ENCODE assay signal across 20 cellular contexts in genomic region chr12:3935078-3935477, GRCh38.
DNase-seq lines count a peak whose midpoint lies in the region; ATAC-seq and TF ChIP-seq lines count a peak whose summit lies in the region.
"Had no signal": no experiment of that assay in that cellular context is flagged by ENCODE, and none has a peak within 500 bp of the region (broad histone marks: within the 10 kb centered on the region; RNA-seq: fewer than 3 reads in every experiment).

No MANE protein-coding gene starts in this region.

- H3K27me3 Mint-ChIP-seq in activated CD4-positive, alpha-beta T cell treated with anti-CD3 and anti-CD28 coated beads, Interleukin-2, amount 10 ng/mL, durations not matched to agents 24 days and 14 days: peaks cover 2% of the 10 kb centered on the region
- H3K27me3 Mint-ChIP-seq in activated CD8-positive, alpha-beta T cell treated with anti-CD3 and anti-CD28 coated beads for 36 hours: peaks cover 2% of the 10 kb centered on the region
- H3K27me3 Mint-ChIP-seq in naive thymus-derived CD4-positive, alpha-beta T cell: peaks cover 0 to under 1% (median 0%) of the 10 kb centered on the region in 5 donors

- peak overlapping the region; percentile 65 for H3K4me3 Mint-ChIP-seq in activated CD4-positive, alpha-beta T cell treated with anti-CD3 and anti-CD28 coated beads, Interleukin-2, amount 10 ng/mL, durations not matched to agents 24 days and 14 days
- H3K4me3 Mint-ChIP-seq in activated CD8-positive, alpha-beta T cell treated with anti-CD3 and anti-CD28 coated beads for 36 hours: peak overlapping the region; percentile 42
- H3K4me3 Mint-ChIP-seq in naive thymus-derived CD4-positive, alpha-beta T cell: peak overlapping the region; percentile 34 to 83 (median 78)
- H3K4me3 Mint-ChIP-seq: stimulated activated naive B cell treated with anti-CD40 and anti-IgM and Interleukin-4, amounts not matched to agents 10 μg/mL and 1 μg/mL and 100 μg/mL, for 72 hours had no signal

- H3K27ac Mint-ChIP-seq in activated CD4-positive, alpha-beta T cell treated with anti-CD3 and anti-CD28 coated beads, Interleukin-2, amount 10 ng/mL, durations not matched to agents 24 days and 14 days: peak overlapping the region; percentile 82
- peak overlapping the region; percentile 67 for H3K27ac Mint-ChIP-seq in activated CD8-positive, alpha-beta T cell treated with anti-CD3 and anti-CD28 coated beads for 36 hours
- H3K27ac Mint-ChIP-seq in naive thymus-derived CD4-positive, alpha-beta T cell: peak overlapping the region; percentile 76 to 96 (median 87)
- H3K27ac Mint-ChIP-seq: stimulated activated naive B cell treated with anti-CD40 and anti-IgM and Interleukin-4, amounts not matched to agents 10 μg/mL and 1 μg/mL and 100 μg/mL, for 72 hours had no signal

- POLR2A ChIA-PET in activated CD8-positive, alpha-beta T cell treated with anti-CD3 and anti-CD28 coated beads for 36 hours (lab: Charles Lee): interaction anchor here (1.4 kb wide), 1 partner anchor 10 kb away, joined by 3 read pairs; no protein-coding TSS in a partner anchor
- POLR2A ChIA-PET in naive thymus-derived CD4-positive, alpha-beta T cell (lab: Charles Lee): interaction anchor here (0.6 to 2.6 kb wide), 10 partner anchors 10 to 76 kb away, joined by 3 to 18 read pairs (median 6); no protein-coding TSS in a partner anchor

- TF ChIP-seq CTCF in DND-41 (IDR thresholded peaks at IDR 0.05; ENCODE audit: borderline replicate concordance, extremely low read depth, low read length, poor library complexity, severe bottlenecking) (no peak), upper lobe of left lung (IDR thresholded peaks at IDR 0.05) (no peak)
- TF ChIP-seq CTCF in activated CD8-positive, alpha-beta T cell treated with anti-CD3 and anti-CD28 coated beads for 36 hours (IDR thresholded peaks at IDR 0.05): no peak

- H3K4me1 ChIP-seq in DND-41 (ENCODE audit: insufficient read depth, low read length): peaks cover 30% of the 10 kb centered on the region
- H3K4me1 ChIP-seq in naive thymus-derived CD4-positive, alpha-beta T cell (ENCODE audit: control insufficient read depth in 2 of 2, insufficient read depth in 2 of 2, low read length in 2 of 2): peaks cover 0 to 34% of the 10 kb centered on the region in 2 donors
- H3K4me1 ChIP-seq in upper lobe of left lung: no peaks in the 10 kb centered on the region
- H3K4me1 ChIP-seq: SJSA1 had no signal

- H3K4me2 ChIP-seq in DND-41 (ENCODE audit: insufficient read depth, low read length): peak overlapping the region; percentile 52
- H3K4me2 ChIP-seq: smooth muscle cell had no signal

- H3K9ac ChIP-seq in DND-41 (ENCODE audit: low read depth, low read length): peak overlapping the region; percentile 53

- TF ChIP-seq EP300 in upper lobe of left lung (IDR thresholded peaks at IDR 0.05): no peak

- peaks cover 45% of the 10 kb centered on the region for H3K4me1 Mint-ChIP-seq in activated CD4-positive, alpha-beta T cell treated with anti-CD3 and anti-CD28 coated beads, Interleukin-2, amount 10 ng/mL, durations not matched to agents 24 days and 14 days
- H3K4me1 Mint-ChIP-seq in activated CD8-positive, alpha-beta T cell treated with anti-CD3 and anti-CD28 coated beads for 36 hours (ENCODE audit: low read depth): peaks cover 40% of the 10 kb centered on the region
- peaks cover 27 to 88% (median 64%) of the 10 kb centered on the region in 7 donors for H3K4me1 Mint-ChIP-seq in naive thymus-derived CD4-positive, alpha-beta T cell

- H3K36me3 Mint-ChIP-seq in activated CD4-positive, alpha-beta T cell treated with anti-CD3 and anti-CD28 coated beads, Interleukin-2, amount 10 ng/mL, durations not matched to agents 24 days and 14 days (ENCODE audit: low read depth): no peaks in the 10 kb centered on the region
- H3K36me3 Mint-ChIP-seq in activated CD8-positive, alpha-beta T cell treated with anti-CD3 and anti-CD28 coated beads for 36 hours (ENCODE audit: low read depth): no peaks in the 10 kb centered on the region
- peaks cover 0 to 9% (median 0%) of the 10 kb centered on the region in 5 donors for H3K36me3 Mint-ChIP-seq in naive thymus-derived CD4-positive, alpha-beta T cell
- H3K36me3 Mint-ChIP-seq: stimulated activated naive B cell treated with anti-CD40 and anti-IgM and Interleukin-4, amounts not matched to agents 10 μg/mL and 1 μg/mL and 100 μg/mL, for 72 hours had no signal

- CTCF ChIA-PET in activated CD8-positive, alpha-beta T cell treated with anti-CD3 and anti-CD28 coated beads for 36 hours (lab: Charles Lee): interaction anchor here (1.5 to 2.8 kb wide), 3 partner anchors 21 to 342 kb away, joined by 6 to 11 read pairs (median 6); no protein-coding TSS in a partner anchor
- CTCF ChIA-PET in naive thymus-derived CD4-positive, alpha-beta T cell (lab: Charles Lee): interaction anchor here (0.7 to 3.8 kb wide), 6 partner anchors 14 to 341 kb away, joined by 3 to 26 read pairs (median 6); no protein-coding TSS in a partner anchor

- H3K4me3 ChIP-seq in DND-41 (ENCODE audit: low read depth in 1 of 2, low read length in 2 of 2): peak overlapping the region; percentile 1 to 35; a peak in 2 of 4 replicates
- H3K4me3 ChIP-seq in naive thymus-derived CD4-positive, alpha-beta T cell (ENCODE audit: low read length): no peak overlapping the region
- H3K4me3 ChIP-seq in upper lobe of left lung: no peak overlapping the region
- H3K4me3 ChIP-seq: dorsolateral prefrontal cortex, SJSA1, smooth muscle cell, thyroid gland had no signal

- H3K9me3 Mint-ChIP-seq in activated CD4-positive, alpha-beta T cell treated with anti-CD3 and anti-CD28 coated beads, Interleukin-2, amount 10 ng/mL, durations not matched to agents 24 days and 14 days: no peaks in the 10 kb centered on the region
- H3K9me3 Mint-ChIP-seq in activated CD8-positive, alpha-beta T cell treated with anti-CD3 and anti-CD28 coated beads for 36 hours: no peaks in the 10 kb centered on the region
- peaks cover 0 to 7% (median 0%) of the 10 kb centered on the region in 11 donors for H3K9me3 Mint-ChIP-seq in naive thymus-derived CD4-positive, alpha-beta T cell
- H3K9me3 Mint-ChIP-seq: stimulated activated naive B cell treated with anti-CD40 and anti-IgM and Interleukin-4, amounts not matched to agents 10 μg/mL and 1 μg/mL and 100 μg/mL, for 72 hours had no signal

- peak overlapping the region; percentile 64 for H3K27ac ChIP-seq in DND-41 (ENCODE audit: low read length)
- H3K27ac ChIP-seq in naive thymus-derived CD4-positive, alpha-beta T cell (ENCODE audit: low read depth, low read length): no peak overlapping the region
- no peak overlapping the region for H3K27ac ChIP-seq in upper lobe of left lung
- H3K27ac ChIP-seq: dorsolateral prefrontal cortex, SJSA1, thyroid gland, VCaP had no signal

- ATAC-seq in DND-41 (ENCODE audit: insufficient read depth, low read depth): no peak
- ATAC-seq in activated CD8-positive, alpha-beta T cell treated with anti-CD3 and anti-CD28 coated beads for 36 hours: no peak
- ATAC-seq in naive thymus-derived CD4-positive, alpha-beta T cell: peak; percentile 44
- no peak for ATAC-seq in upper lobe of left lung (ENCODE audit: low FRiP score in 2 of 2)
- no peak for ATAC-seq in HG03439 (IDR thresholded peaks at IDR 0.05; ENCODE audit: unreplicated experiment)
- ATAC-seq: stimulated activated naive B cell treated with anti-CD40 and anti-IgM and Interleukin-4, amounts not matched to agents 10 μg/mL and 1 μg/mL and 100 μg/mL, for 72 hours had no signal

- peaks cover 10% of the 10 kb centered on the region for H3K27me3 ChIP-seq in DND-41 (ENCODE audit: insufficient read depth, low read length, poor library complexity)
- H3K27me3 ChIP-seq in naive thymus-derived CD4-positive, alpha-beta T cell (ENCODE audit: control insufficient read depth in 2 of 2, insufficient read depth in 2 of 2, low read length in 2 of 2): no peaks in the 10 kb centered on the region
- H3K27me3 ChIP-seq in upper lobe of left lung: no peaks in the 10 kb centered on the region
- H3K27me3 ChIP-seq: thyroid gland had no signal

- H3K9me3 ChIP-seq in DND-41 (ENCODE audit: insufficient read depth, low read length, severe bottlenecking) (no peaks in the 10 kb centered on the region), upper lobe of left lung (no peaks in the 10 kb centered on the region)
- H3K9me3 ChIP-seq in naive thymus-derived CD4-positive, alpha-beta T cell (ENCODE audit: control insufficient read depth in 2 of 3, low read length in 3 of 3): no peaks in the 10 kb centered on the region
- H3K9me3 ChIP-seq: thyroid gland had no signal

- peak; percentile 79 for DNase-seq in activated CD4-positive, alpha-beta T cell treated with anti-CD3 and anti-CD28 coated beads, Interleukin-2, amount 10 ng/mL, durations not matched to agents 24 days and 14 days
- no peak for DNase-seq in activated CD4-positive, alpha-beta T cell treated with anti-CD3 and anti-CD28 coated beads for 48 hours
- DNase-seq in DND-41: no peak
- no peak for DNase-seq in activated CD8-positive, alpha-beta T cell treated with anti-CD3 and anti-CD28 coated beads for 36 hours
- DNase-seq in naive thymus-derived CD4-positive, alpha-beta T cell: peak in 7 of 9 donors; percentile 32 to 70 (median 53)
- no peak for DNase-seq in upper lobe of left lung
- DNase-seq in SKM-1 (lab: John Stamatoyannopoulos, UW; ENCODE audit: unreplicated experiment): no peak
- DNase-seq: activated effector memory CD4-positive, alpha-beta T cell treated with anti-CD3 and anti-CD28 coated beads, Interleukin-2, amount 50 U/mL, for 16 hours; aorta; dorsolateral prefrontal cortex; glutamatergic neuron; NCI-H2081 treated with DMSO at 0.1 percent for 48 hours; NCI-H446; nucleus accumbens; stimulated activated naive B cell treated with anti-CD40 and anti-IgM and Interleukin-4, amounts not matched to agents 10 μg/mL and 1 μg/mL and 100 μg/mL, for 72 hours; thyroid gland had no signal

- WGBS in upper lobe of left lung, 2 donors: 70 to 71% methylated on average over 5 of the region's 5 CpGs

- H3K36me3 ChIP-seq in DND-41 (ENCODE audit: insufficient read depth, low read length) (no peaks in the 10 kb centered on the region), upper lobe of left lung (no peaks in the 10 kb centered on the region)
- no peaks in the 10 kb centered on the region for H3K36me3 ChIP-seq in naive thymus-derived CD4-positive, alpha-beta T cell (ENCODE audit: control insufficient read depth in 2 of 3, insufficient read depth in 3 of 3, low read length in 3 of 3)
- H3K36me3 ChIP-seq: SJSA1, thyroid gland had no signal

- TF ChIP-seq POLR2A in upper lobe of left lung (IDR thresholded peaks at IDR 0.05): no peak

- H2AFZ ChIP-seq in DND-41 (ENCODE audit: low read depth, low read length): peak overlapping the region; percentile 61

- intact Hi-C loops in activated CD4-positive, alpha-beta T cell treated with anti-CD3 and anti-CD28 coated beads, Interleukin-2, amount 10 ng/mL, durations not matched to agents 24 days and 14 days (cut with micrococcal nuclease): no loop called here
- intact Hi-C loops in activated CD8-positive, alpha-beta T cell treated with anti-CD3 and anti-CD28 coated beads for 36 hours (cut with micrococcal nuclease): no loop called here
- intact Hi-C loops in naive thymus-derived CD4-positive, alpha-beta T cell (cut with micrococcal nuclease): loop anchor here (1.0 to 5.0 kb wide), 4 partner anchors 8 to 38 kb away; no protein-coding TSS in a partner anchor

- H4K20me1 ChIP-seq in DND-41 (ENCODE audit: insufficient read depth, low read length): no peaks in the 10 kb centered on the region

- no peaks in the 10 kb centered on the region for H3K79me2 ChIP-seq in DND-41 (ENCODE audit: insufficient read depth, low read length)

Comparison
In these comparisons a context has a peak if more than half of its experiments do, and no peak if none do; other contexts are left out.
1. DNase-seq: peak in activated CD4-positive, alpha-beta T cell treated with anti-CD3 and anti-CD28 coated beads, Interleukin-2, amount 10 ng/mL, durations not matched to agents 24 days and 14 days (single experiment) and naive thymus-derived CD4-positive, alpha-beta T cell (7 of 9); none in activated CD4-positive, alpha-beta T cell treated with anti-CD3 and anti-CD28 coated beads for 48 hours (single experiment), DND-41 (single experiment), activated CD8-positive, alpha-beta T cell treated with anti-CD3 and anti-CD28 coated beads for 36 hours (single experiment), upper lobe of left lung (0 of 2) and SKM-1 (single experiment).
2. H3K4me3 ChIP-seq: peak in DND-41 (2 of 2); none in naive thymus-derived CD4-positive, alpha-beta T cell (single experiment) and upper lobe of left lung (0 of 4).
3. intact Hi-C loops: an anchor here in naive thymus-derived CD4-positive, alpha-beta T cell (1.0 to 5.0 kb wide); none called in activated CD4-positive, alpha-beta T cell treated with anti-CD3 and anti-CD28 coated beads, Interleukin-2, amount 10 ng/mL, durations not matched to agents 24 days and 14 days and activated CD8-positive, alpha-beta T cell treated with anti-CD3 and anti-CD28 coated beads for 36 hours.
4. Peak in every context shown above with its lines, with median percentiles within 50 percentile points of each other: H3K27ac Mint-ChIP-seq and H3K4me3 Mint-ChIP-seq.